10 cellular contexts compared by ENCODE assay signal in genomic region chr14:78005325-78005724, GRCh38.
A peak's percentile ranks its signal among the peaks of the same experiment; 100 is the strongest.
DNase-seq lines count a peak whose midpoint lies in the region; ATAC-seq, FAIRE-seq and TF ChIP-seq lines count a peak whose summit lies in the region.
"Had no signal": no experiment of that assay in that cellular context is flagged by ENCODE, and none has a peak within 500 bp of the region (broad histone marks: within the 10 kb centered on the region; RNA-seq: fewer than 3 reads in every experiment).

No MANE protein-coding gene starts in this region.

- H3K9me3 ChIP-seq in keratinocyte (ENCODE audit: control insufficient read depth, low read depth, low read length) = no peaks in the 10 kb centered on the region
- no peaks in the 10 kb centered on the region for H3K9me3 ChIP-seq in CD8-positive, alpha-beta memory T cell (ENCODE audit: low read length)

- POLR2A ChIA-PET in CD8-positive, alpha-beta memory T cell (lab: Charles Lee) = no interaction called here

- H3K4me3 Mint-ChIP-seq in CD8-positive, alpha-beta memory T cell = no peak overlapping the region
- H3K4me3 Mint-ChIP-seq: activated B cell treated with CpG ODN at 0.5 μM for 24 hours had no signal

- no peak overlapping the region for H3K9ac ChIP-seq in keratinocyte (ENCODE audit: control insufficient read depth, extremely low read depth, insufficient read depth, low read length)

- H4K20me1 ChIP-seq in keratinocyte (ENCODE audit: control insufficient read depth, extremely low read depth, insufficient read depth, low read length) = no peaks in the 10 kb centered on the region

- H3K27ac Mint-ChIP-seq in CD8-positive, alpha-beta memory T cell = no peak overlapping the region
- H3K27ac Mint-ChIP-seq: activated B cell treated with CpG ODN at 0.5 μM for 24 hours had no signal

- peak; percentile 82 for FAIRE-seq in keratinocyte (lab: Jason Lieb, UNC)

- H3K27ac ChIP-seq in keratinocyte (ENCODE audit: control insufficient read depth, insufficient read depth, low read length) = peak overlapping the region; percentile 44
- no peak overlapping the region for H3K27ac ChIP-seq in CD8-positive, alpha-beta memory T cell (ENCODE audit: low read depth, low read length)

- peak; percentile 96 for ATAC-seq in GM18868 (IDR thresholded peaks at IDR 0.05; ENCODE audit: unreplicated experiment)
- peak; percentile 72 for ATAC-seq in HG02798 (IDR thresholded peaks at IDR 0.05; ENCODE audit: poor library complexity, unreplicated experiment)

- H3K79me2 ChIP-seq in keratinocyte (ENCODE audit: control insufficient read depth, insufficient read depth, low read length) = no peaks in the 10 kb centered on the region

- CTCF ChIA-PET in CD8-positive, alpha-beta memory T cell (lab: Charles Lee) = no interaction called here

- H3K36me3 ChIP-seq in keratinocyte (ENCODE audit: control insufficient read depth in 2 of 2, extremely low read depth in 1 of 2, insufficient read depth in 2 of 2, low read length in 2 of 2) = no peaks in the 10 kb centered on the region
- no peaks in the 10 kb centered on the region for H3K36me3 ChIP-seq in CD8-positive, alpha-beta memory T cell (ENCODE audit: insufficient read depth, low read length)

- H2AFZ ChIP-seq in keratinocyte (ENCODE audit: control insufficient read depth, low read length) = no peak overlapping the region

- peaks cover under 1% of the 10 kb centered on the region for H3K9me1 ChIP-seq in keratinocyte (ENCODE audit: control insufficient read depth, extremely low read depth, insufficient read depth, low read length)

- H3K4me3 ChIP-seq in keratinocyte (ENCODE audit: control insufficient read depth in 2 of 3, extremely low read depth in 1 of 3, insufficient read depth in 2 of 3, low read depth in 1 of 3, low read length in 3 of 3) = no peak overlapping the region
- no peak overlapping the region for H3K4me3 ChIP-seq in CD8-positive, alpha-beta memory T cell (ENCODE audit: low read length)

- H3K4me2 ChIP-seq in keratinocyte (ENCODE audit: control insufficient read depth, extremely low read depth, insufficient read depth, low read depth, low read length) = no peak overlapping the region

- peaks cover 3 to 4% of the 10 kb centered on the region in 2 donors for H3K27me3 Mint-ChIP-seq in CD8-positive, alpha-beta memory T cell

- DNase-seq in NOMO-1 treated with dmso at 0.1 percent for 144 hours (lab: John Stamatoyannopoulos, UW; ENCODE audit: unreplicated experiment) (peak; percentile 38), keratinocyte (ENCODE audit: low read depth, low spot score) (no peak), NCI-H1092 treated with DMSO at 0.1 percent for 48 hours (lab: John Stamatoyannopoulos, UW) (no peak), SHP77 (lab: John Stamatoyannopoulos, UW) (no peak)
- DNase-seq in CD8-positive, alpha-beta memory T cell = no peak
- DNase-seq in activated naive CD4-positive, alpha-beta T cell (lab: John Stamatoyannopoulos, UW) = no peak
- DNase-seq: activated B cell treated with CpG ODN at 0.5 μM for 24 hours, posterior cingulate gyrus had no signal

- peaks cover 10% of the 10 kb centered on the region for H3K4me1 ChIP-seq in keratinocyte (ENCODE audit: control insufficient read depth, extremely low read depth, insufficient read depth, low read length)
- no peaks in the 10 kb centered on the region for H3K4me1 ChIP-seq in CD8-positive, alpha-beta memory T cell (ENCODE audit: insufficient read depth, low read length)

- no peaks in the 10 kb centered on the region for H3K27me3 ChIP-seq in keratinocyte (ENCODE audit: control insufficient read depth, extremely low read depth, insufficient read depth, low read length)
- H3K27me3 ChIP-seq in CD8-positive, alpha-beta memory T cell (ENCODE audit: insufficient read depth, low read length, poor library complexity, severe bottlenecking) = no peaks in the 10 kb centered on the region

- H3K9me3 Mint-ChIP-seq in CD8-positive, alpha-beta memory T cell = peaks cover 26 to 42% (median 40%) of the 10 kb centered on the region in 5 donors

- no peak for TF ChIP-seq CTCF in keratinocyte (optimal IDR thresholded peaks at IDR 0.05 in 1 of 3, IDR thresholded peaks at IDR 0.05 in 1 of 3, conservative IDR thresholded peaks at IDR 0.05 in 1 of 3; ENCODE audit: extremely low read depth in 1 of 3, insufficient read depth in 2 of 3, low read length in 3 of 3)

- H3K36me3 Mint-ChIP-seq in CD8-positive, alpha-beta memory T cell = peaks cover 0 to 10% (median 2%) of the 10 kb centered on the region in 3 donors

- H3K4me1 Mint-ChIP-seq in CD8-positive, alpha-beta memory T cell = no peaks in the 10 kb centered on the region
- H3K4me1 Mint-ChIP-seq: activated B cell treated with CpG ODN at 0.5 μM for 24 hours had no signal

- dilution Hi-C loops in keratinocyte (cut with MboI; ENCODE audit: extremely low pct_ligation_motif_present, low sequenced_read_pairs) = no loop called here
